Comparison of ENCODE assay signal across 2 cellular contexts in the genomic region with DNA sequence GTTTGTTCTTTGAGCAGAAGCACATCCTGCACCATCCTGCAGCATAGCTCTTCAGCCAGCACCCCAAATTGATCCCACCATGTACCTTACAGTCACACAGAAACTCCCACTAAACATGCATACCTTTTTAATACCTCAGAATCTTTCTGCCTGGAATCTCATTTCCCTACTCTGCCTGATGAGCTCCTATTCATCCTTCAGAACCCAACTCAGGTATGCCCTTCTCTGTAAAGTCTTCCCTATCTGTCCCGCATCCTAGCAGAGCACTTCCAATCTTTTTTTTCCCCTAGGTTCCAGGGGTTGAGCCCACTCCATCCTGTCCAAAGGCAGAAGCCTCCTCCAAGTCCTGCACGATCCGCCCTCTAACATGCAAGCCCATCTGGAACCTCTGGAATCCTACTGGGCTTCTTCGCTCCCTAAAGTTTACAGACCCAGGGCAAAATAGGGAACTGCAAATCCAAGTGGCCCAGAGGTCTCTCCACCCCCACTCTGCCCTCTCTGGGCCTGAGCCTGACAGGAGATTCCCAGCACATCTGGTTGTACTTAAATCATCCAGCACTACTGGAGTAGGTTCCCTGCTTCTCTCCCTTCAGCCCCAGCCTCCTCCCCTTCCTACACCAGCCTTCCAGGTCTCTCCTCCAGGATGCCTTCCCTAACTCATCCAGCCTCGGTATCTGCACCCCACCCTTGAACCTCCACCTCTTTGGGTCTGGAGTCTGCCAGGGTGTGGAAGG.
TF ChIP-seq lines count a peak whose summit lies in the region.

No MANE protein-coding gene starts in this region.

TF ChIP-seq in GM23338, 12 proteins besides CTCF, POLR2A, EP300 and RAD21:
- no peak for TF ChIP-seq ZNF114 (CRISPR knock-in tag; IDR thresholded peaks at IDR 0.05)
- no peak for TF ChIP-seq ZNF331 (CRISPR knock-in tag; IDR thresholded peaks at IDR 0.05; ENCODE audit: low read depth)
- no peak for TF ChIP-seq NANOG (IDR thresholded peaks at IDR 0.05; ENCODE audit: borderline replicate concordance)
- no peak for TF ChIP-seq JUNB (IDR thresholded peaks at IDR 0.05; ENCODE audit: unreplicated experiment)
- TF ChIP-seq, protein P1, sequence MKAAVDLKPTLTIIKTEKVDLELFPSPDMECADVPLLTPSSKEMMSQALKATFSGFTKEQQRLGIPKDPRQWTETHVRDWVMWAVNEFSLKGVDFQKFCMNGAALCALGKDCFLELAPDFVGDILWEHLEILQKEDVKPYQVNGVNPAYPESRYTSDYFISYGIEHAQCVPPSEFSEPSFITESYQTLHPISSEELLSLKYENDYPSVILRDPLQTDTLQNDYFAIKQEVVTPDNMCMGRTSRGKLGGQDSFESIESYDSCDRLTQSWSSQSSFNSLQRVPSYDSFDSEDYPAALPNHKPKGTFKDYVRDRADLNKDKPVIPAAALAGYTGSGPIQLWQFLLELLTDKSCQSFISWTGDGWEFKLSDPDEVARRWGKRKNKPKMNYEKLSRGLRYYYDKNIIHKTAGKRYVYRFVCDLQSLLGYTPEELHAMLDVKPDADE (IDR thresholded peaks at IDR 0.05): no peak
- no peak for TF ChIP-seq EZH2phosphoT487 (IDR thresholded peaks at IDR 0.05; ENCODE audit: unreplicated experiment)
- TF ChIP-seq POLR2AphosphoS5 (IDR thresholded peaks at IDR 0.05; ENCODE audit: low read depth): no peak

TF ChIP-seq in H1, 55 proteins besides CTCF, POLR2A, EP300 and RAD21:
- TF ChIP-seq CHD2 (IDR thresholded peaks at IDR 0.05; ENCODE audit: low read length) (no peak), EGR1 (IDR thresholded peaks at IDR 0.05; ENCODE audit: borderline replicate concordance, low read depth, low read length) (no peak), RXRA (IDR thresholded peaks at IDR 0.05; ENCODE audit: insufficient read depth, low read depth, low read length) (no peak), POLR2AphosphoS5 (IDR thresholded peaks at IDR 0.05; ENCODE audit: low read depth, low read length) (peak; percentile 31; the same call in 1 of the 2 replicates), TCF12 (IDR thresholded peaks at IDR 0.05; ENCODE audit: low read depth, low read length) (peak; percentile 70; the same call in 1 of the 2 replicates), HDAC6 (IDR thresholded peaks at IDR 0.05; ENCODE audit: low read depth, low read length) (no peak), ASH2L (IDR thresholded peaks at IDR 0.05; ENCODE audit: low read length) (no peak), BACH1 (IDR thresholded peaks at IDR 0.05; ENCODE audit: low read length) (no peak), FOSL1 (IDR thresholded peaks at IDR 0.05; ENCODE audit: insufficient read depth, low read depth, low read length) (no peak)
